Comparison of ENCODE assay signal across 11 cellular contexts in the genomic region with DNA sequence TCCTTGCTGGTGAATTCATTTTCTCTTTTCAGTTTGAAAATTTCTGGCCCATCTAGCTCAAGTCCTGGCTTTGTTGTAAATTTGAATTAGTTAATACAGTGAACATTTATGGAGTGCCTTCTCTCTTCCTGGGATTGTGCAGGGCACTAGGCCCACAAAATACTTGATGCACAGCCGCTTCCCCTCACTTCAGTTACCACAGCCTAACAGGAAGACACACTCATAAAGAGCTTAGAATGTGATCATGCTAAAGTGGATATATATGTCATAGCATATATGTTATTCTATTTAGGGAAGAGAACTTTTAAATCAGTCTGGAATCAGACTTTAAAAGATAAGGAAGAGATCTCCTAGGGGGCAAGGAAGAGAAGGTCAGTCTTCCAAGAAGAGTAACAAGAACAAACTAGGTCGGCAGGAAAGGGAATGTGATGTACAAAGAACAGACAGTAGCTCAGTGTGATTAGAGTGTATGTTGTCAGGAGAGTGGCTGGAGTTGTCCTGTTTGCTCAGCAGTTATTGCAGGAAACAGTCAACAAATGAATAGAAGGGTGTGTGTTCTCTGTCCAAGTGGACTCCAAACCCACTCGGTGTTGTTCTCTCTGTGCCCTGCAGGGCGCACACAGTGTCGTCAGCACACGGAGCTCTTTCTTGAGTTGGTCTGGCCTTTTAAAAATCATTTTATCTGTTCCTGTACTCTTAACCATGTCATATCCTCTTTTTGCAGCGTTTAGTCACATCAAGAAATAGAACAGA.
A peak's percentile ranks its signal among the peaks of the same experiment; 100 is the strongest.
DNase-seq lines count a peak whose midpoint lies in the region; ATAC-seq and TF ChIP-seq lines count a peak whose summit lies in the region.
"Had no signal": no experiment of that assay in that cellular context is flagged by ENCODE, and none has a peak within 500 bp of the region (broad histone marks: within the 10 kb centered on the region; RNA-seq: fewer than 3 reads in every experiment).

No MANE protein-coding gene starts in this region.

- no peaks in the 10 kb centered on the region for H3K9me2 ChIP-seq in hepatocyte (replicated peaks; ENCODE audit: insufficient read depth)

- H3K4me3 Mint-ChIP-seq in natural killer cell treated with Interleukin-12 subunit alpha and Interleukin-12 subunit beta and Interleukin-15 and Interleukin-18, amount 100 ng/mL, for 72 hours = peak overlapping the region; percentile 0
- H3K4me3 Mint-ChIP-seq in natural killer cell = no peak overlapping the region
- no peak overlapping the region for H3K4me3 Mint-ChIP-seq in WTC11
- no peak overlapping the region for H3K4me3 Mint-ChIP-seq in activated T-helper 1 cell treated with anti-CD3 and anti-CD28 coated beads, Interleukin-12 subunit alpha, Interleukin-12 subunit beta, Interleukin-2, Interleukin-4 antibody, amounts not matched to agents 30 ng/mL and 10 ng/mL and 1 ng/mL, durations not matched to agents 14 hours and 24 hours and 36 hours
- H3K4me3 Mint-ChIP-seq: T-helper 17 cell had no signal

- H3K4me2 ChIP-seq in hepatocyte = peak overlapping the region; percentile 6

- peak in 1 of 2 donors; percentile 57 for ATAC-seq in natural killer cell treated with Interleukin-12 subunit alpha and Interleukin-12 subunit beta and Interleukin-15 and Interleukin-18, amount 100 ng/mL, for 72 hours
- ATAC-seq in natural killer cell (no peak), WTC11 (peak; percentile 78)
- ATAC-seq: T-helper 17 cell had no signal

- no peak for DNase-seq in natural killer cell treated with Interleukin-12 subunit alpha and Interleukin-12 subunit beta and Interleukin-15 and Interleukin-18, amount 100 ng/mL, for 72 hours (ENCODE audit: low spot score)
- DNase-seq in natural killer cell (no peak), WTC11 (ENCODE audit: low spot score) (peak; percentile 14), hepatocyte (ENCODE audit: low spot score) (peak; percentile 61), T-helper 9 cell (no peak), NCI-H187 treated with DMSO at 0.1 percent for 48 hours (lab: John Stamatoyannopoulos, UW) (no peak)
- no peak for DNase-seq in stimulated activated CD4-positive, alpha-beta T cell treated with anti-CD3 and anti-CD28 coated beads, Interleukin-2, amount 100 ng/mL, for 24 hours
- DNase-seq in activated T-helper 1 cell treated with anti-CD3 and anti-CD28 coated beads, Interleukin-12 subunit alpha, Interleukin-12 subunit beta, Interleukin-2, Interleukin-4 antibody, amounts not matched to agents 30 ng/mL and 10 ng/mL and 1 ng/mL, durations not matched to agents 14 hours and 24 hours and 36 hours (ENCODE audit: low spot score) = no peak
- DNase-seq: NCI-H226, spleen, T-helper 17 cell had no signal

- H3K27ac ChIP-seq in hepatocyte = peak overlapping the region; percentile 46

- H3K9me3 Mint-ChIP-seq in natural killer cell treated with Interleukin-12 subunit alpha and Interleukin-12 subunit beta and Interleukin-15 and Interleukin-18, amount 100 ng/mL, for 72 hours = peaks cover 3% of the 10 kb centered on the region
- H3K9me3 Mint-ChIP-seq in natural killer cell = no peaks in the 10 kb centered on the region
- peaks cover 5% of the 10 kb centered on the region; the same call in 1 of the 2 replicates for H3K9me3 Mint-ChIP-seq in WTC11
- peaks cover 8% of the 10 kb centered on the region for H3K9me3 Mint-ChIP-seq in activated T-helper 1 cell treated with anti-CD3 and anti-CD28 coated beads, Interleukin-12 subunit alpha, Interleukin-12 subunit beta, Interleukin-2, Interleukin-4 antibody, amounts not matched to agents 30 ng/mL and 10 ng/mL and 1 ng/mL, durations not matched to agents 14 hours and 24 hours and 36 hours

- H3K4me1 ChIP-seq in hepatocyte (ENCODE audit: insufficient read depth) = peaks cover 6% of the 10 kb centered on the region

- H3K79me2 ChIP-seq in hepatocyte = peaks cover 53% of the 10 kb centered on the region

- no peaks in the 10 kb centered on the region for H4K20me1 ChIP-seq in hepatocyte (ENCODE audit: insufficient read depth, poor library complexity, severe bottlenecking)

- no peaks in the 10 kb centered on the region for H3K36me3 ChIP-seq in hepatocyte (replicated peaks; ENCODE audit: insufficient read depth, low read depth)

- H3K27me3 ChIP-seq in hepatocyte = no peaks in the 10 kb centered on the region
- H3K27me3 ChIP-seq: spleen had no signal

- peaks cover 10% of the 10 kb centered on the region for H3K36me3 Mint-ChIP-seq in natural killer cell treated with Interleukin-12 subunit alpha and Interleukin-12 subunit beta and Interleukin-15 and Interleukin-18, amount 100 ng/mL, for 72 hours
- H3K36me3 Mint-ChIP-seq in natural killer cell (no peaks in the 10 kb centered on the region), WTC11 (peaks cover 4% of the 10 kb centered on the region; the same call in 1 of the 2 replicates)
- H3K36me3 Mint-ChIP-seq in activated T-helper 1 cell treated with anti-CD3 and anti-CD28 coated beads, Interleukin-12 subunit alpha, Interleukin-12 subunit beta, Interleukin-2, Interleukin-4 antibody, amounts not matched to agents 30 ng/mL and 10 ng/mL and 1 ng/mL, durations not matched to agents 14 hours and 24 hours and 36 hours (ENCODE audit: low read depth) = peaks cover 10% of the 10 kb centered on the region

- intact Hi-C loops in natural killer cell (cut with micrococcal nuclease) = no loop called here
- intact Hi-C loops in activated T-helper 1 cell treated with anti-CD3 and anti-CD28 coated beads, Interleukin-12 subunit alpha, Interleukin-12 subunit beta, Interleukin-2, Interleukin-4 antibody, amounts not matched to agents 30 ng/mL and 10 ng/mL and 1 ng/mL, durations not matched to agents 14 hours and 24 hours and 36 hours (cut with micrococcal nuclease) = no loop called here

- no peaks in the 10 kb centered on the region for H3K9me3 ChIP-seq in hepatocyte (ENCODE audit: low read depth)
- H3K9me3 ChIP-seq: spleen had no signal

- POLR2A ChIA-PET in WTC11 (lab: Charles Lee) = no interaction called here

- TF ChIP-seq CTCF in natural killer cell (IDR thresholded peaks at IDR 0.05) = no peak
- peak; percentile 17; the same call in 1 of the 2 replicates for TF ChIP-seq CTCF in WTC11 (IDR thresholded peaks at IDR 0.05)
- TF ChIP-seq CTCF in hepatocyte (IDR thresholded peaks at IDR 0.05; ENCODE audit: poor library complexity) = peak; percentile 37

- H3K4me3 ChIP-seq in hepatocyte = no peak overlapping the region
- H3K4me3 ChIP-seq: spleen had no signal

- H2AFZ ChIP-seq in hepatocyte = no peak overlapping the region

- CTCF ChIA-PET in WTC11 (lab: Charles Lee) = interaction anchor here (0.7 to 1.2 kb wide), 8 partner anchors 8 to 181 kb away, joined by 3 to 5 read pairs (median 3); no protein-coding TSS in a partner anchor

- 57% methylated on average over 7 of the region's 7 CpGs for WGBS in hepatocyte (ENCODE audit: low lambda C conversion rate, missing lambda C conversion rate)

- peak overlapping the region; percentile 2 to 15 for H3K27ac Mint-ChIP-seq in natural killer cell treated with Interleukin-12 subunit alpha and Interleukin-12 subunit beta and Interleukin-15 and Interleukin-18, amount 100 ng/mL, for 72 hours
- H3K27ac Mint-ChIP-seq in natural killer cell = peak overlapping the region in 1 of 2 donors; percentile 13
- H3K27ac Mint-ChIP-seq in WTC11 = no peak overlapping the region
- no peak overlapping the region for H3K27ac Mint-ChIP-seq in activated T-helper 1 cell treated with anti-CD3 and anti-CD28 coated beads, Interleukin-12 subunit alpha, Interleukin-12 subunit beta, Interleukin-2, Interleukin-4 antibody, amounts not matched to agents 30 ng/mL and 10 ng/mL and 1 ng/mL, durations not matched to agents 14 hours and 24 hours and 36 hours
- H3K27ac Mint-ChIP-seq: T-helper 17 cell had no signal

- H3K4me1 Mint-ChIP-seq in natural killer cell treated with Interleukin-12 subunit alpha and Interleukin-12 subunit beta and Interleukin-15 and Interleukin-18, amount 100 ng/mL, for 72 hours (ENCODE audit: low read depth in 2 of 2) = peaks cover 25% of the 10 kb centered on the region in 2 donors
- H3K4me1 Mint-ChIP-seq in natural killer cell = peaks cover 6 to 34% of the 10 kb centered on the region in 2 donors
- H3K4me1 Mint-ChIP-seq in WTC11 = no peaks in the 10 kb centered on the region
- peaks cover 29% of the 10 kb centered on the region for H3K4me1 Mint-ChIP-seq in activated T-helper 1 cell treated with anti-CD3 and anti-CD28 coated beads, Interleukin-12 subunit alpha, Interleukin-12 subunit beta, Interleukin-2, Interleukin-4 antibody, amounts not matched to agents 30 ng/mL and 10 ng/mL and 1 ng/mL, durations not matched to agents 14 hours and 24 hours and 36 hours (ENCODE audit: low read depth)

- no peaks in the 10 kb centered on the region for H3K27me3 Mint-ChIP-seq in natural killer cell treated with Interleukin-12 subunit alpha and Interleukin-12 subunit beta and Interleukin-15 and Interleukin-18, amount 100 ng/mL, for 72 hours
- H3K27me3 Mint-ChIP-seq in natural killer cell (ENCODE audit: low read depth in 2 of 2) (no peaks in the 10 kb centered on the region), WTC11 (ENCODE audit: low read depth) (no peaks in the 10 kb centered on the region)
- H3K27me3 Mint-ChIP-seq in activated T-helper 1 cell treated with anti-CD3 and anti-CD28 coated beads, Interleukin-12 subunit alpha, Interleukin-12 subunit beta, Interleukin-2, Interleukin-4 antibody, amounts not matched to agents 30 ng/mL and 10 ng/mL and 1 ng/mL, durations not matched to agents 14 hours and 24 hours and 36 hours (ENCODE audit: insufficient read depth) = no peaks in the 10 kb centered on the region
- H3K27me3 Mint-ChIP-seq: T-helper 17 cell had no signal

TF ChIP-seq in WTC11, 78 proteins besides CTCF, POLR2A, EP300 and RAD21:
- TF ChIP-seq GABPB1 (CRISPR knock-in tag; IDR thresholded peaks at IDR 0.05) = peak; percentile 60; the same call in 1 of the 2 replicates
- no peak for TF ChIP-seq JAZF1 (CRISPR knock-in tag; IDR thresholded peaks at IDR 0.05)

Comparison
In these comparisons a context has a peak if more than half of its experiments do, and no peak if none do; other contexts are left out.
1. DNase-seq: peak in WTC11 (single experiment) and hepatocyte (single experiment); none in natural killer cell treated with Interleukin-12 subunit alpha and Interleukin-12 subunit beta and Interleukin-15 and Interleukin-18, amount 100 ng/mL, for 72 hours (single experiment), natural killer cell (single experiment), stimulated activated CD4-positive, alpha-beta T cell treated with anti-CD3 and anti-CD28 coated beads, Interleukin-2, amount 100 ng/mL, for 24 hours (0 of 2), T-helper 9 cell (single experiment), NCI-H187 treated with DMSO at 0.1 percent for 48 hours (single experiment) and activated T-helper 1 cell treated with anti-CD3 and anti-CD28 coated beads, Interleukin-12 subunit alpha, Interleukin-12 subunit beta, Interleukin-2, Interleukin-4 antibody, amounts not matched to agents 30 ng/mL and 10 ng/mL and 1 ng/mL, durations not matched to agents 14 hours and 24 hours and 36 hours (single experiment).
2. H3K27ac Mint-ChIP-seq: peak in natural killer cell treated with Interleukin-12 subunit alpha and Interleukin-12 subunit beta and Interleukin-15 and Interleukin-18, amount 100 ng/mL, for 72 hours (2 of 2); none in WTC11 (single experiment) and activated T-helper 1 cell treated with anti-CD3 and anti-CD28 coated beads, Interleukin-12 subunit alpha, Interleukin-12 subunit beta, Interleukin-2, Interleukin-4 antibody, amounts not matched to agents 30 ng/mL and 10 ng/mL and 1 ng/mL, durations not matched to agents 14 hours and 24 hours and 36 hours (single experiment).